In the genomic region with DNA sequence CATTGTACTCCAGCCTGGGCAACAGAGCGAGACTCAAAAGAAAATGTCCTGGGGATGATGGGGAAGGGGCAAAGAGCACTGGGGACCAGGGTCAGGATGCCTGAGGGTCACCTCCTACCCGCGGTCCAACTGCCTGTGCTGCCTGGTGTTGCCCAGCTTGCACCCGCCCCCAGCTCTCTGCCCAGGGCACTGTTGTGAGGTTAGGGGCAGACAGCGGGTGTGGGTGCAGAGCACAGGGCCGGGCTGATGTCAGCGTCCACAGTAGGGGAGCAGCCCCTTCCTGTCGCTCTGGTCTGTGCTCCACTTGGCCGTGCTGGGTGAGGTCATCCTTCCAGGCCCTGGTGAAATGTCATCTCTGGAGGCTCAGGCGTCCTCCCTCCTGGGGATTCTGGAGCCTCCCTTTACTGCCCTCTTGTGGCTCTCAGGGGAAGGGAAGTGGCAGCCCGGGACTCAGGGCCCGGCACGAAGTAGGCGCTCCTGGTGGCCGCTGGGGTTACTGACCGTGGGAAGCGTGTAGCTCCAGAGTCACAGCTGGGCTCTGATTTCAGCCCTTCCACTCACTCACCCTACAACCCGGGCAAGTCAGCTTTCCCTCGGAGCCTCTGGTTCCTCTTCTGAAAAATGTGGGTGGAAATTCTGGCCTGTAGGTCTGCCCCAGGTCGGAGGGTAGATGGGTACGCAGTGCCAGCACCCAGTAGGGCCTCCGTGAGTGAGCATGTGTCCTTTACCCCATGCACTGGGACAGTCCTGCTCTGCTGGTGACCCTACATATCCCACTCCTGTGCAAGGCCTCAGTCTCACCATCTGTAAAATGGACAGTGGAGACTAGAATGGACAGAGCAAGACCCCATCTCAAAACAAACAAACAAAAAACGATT, we compare ENCODE assay signal across 1 cellular context.
TF ChIP-seq lines count a peak whose summit lies in the region.

No MANE protein-coding gene starts in this region.

TF ChIP-seq in GM23338, 12 proteins besides CTCF, POLR2A, EP300 and RAD21 (continued from another document):
- TF ChIP-seq, protein P1, sequence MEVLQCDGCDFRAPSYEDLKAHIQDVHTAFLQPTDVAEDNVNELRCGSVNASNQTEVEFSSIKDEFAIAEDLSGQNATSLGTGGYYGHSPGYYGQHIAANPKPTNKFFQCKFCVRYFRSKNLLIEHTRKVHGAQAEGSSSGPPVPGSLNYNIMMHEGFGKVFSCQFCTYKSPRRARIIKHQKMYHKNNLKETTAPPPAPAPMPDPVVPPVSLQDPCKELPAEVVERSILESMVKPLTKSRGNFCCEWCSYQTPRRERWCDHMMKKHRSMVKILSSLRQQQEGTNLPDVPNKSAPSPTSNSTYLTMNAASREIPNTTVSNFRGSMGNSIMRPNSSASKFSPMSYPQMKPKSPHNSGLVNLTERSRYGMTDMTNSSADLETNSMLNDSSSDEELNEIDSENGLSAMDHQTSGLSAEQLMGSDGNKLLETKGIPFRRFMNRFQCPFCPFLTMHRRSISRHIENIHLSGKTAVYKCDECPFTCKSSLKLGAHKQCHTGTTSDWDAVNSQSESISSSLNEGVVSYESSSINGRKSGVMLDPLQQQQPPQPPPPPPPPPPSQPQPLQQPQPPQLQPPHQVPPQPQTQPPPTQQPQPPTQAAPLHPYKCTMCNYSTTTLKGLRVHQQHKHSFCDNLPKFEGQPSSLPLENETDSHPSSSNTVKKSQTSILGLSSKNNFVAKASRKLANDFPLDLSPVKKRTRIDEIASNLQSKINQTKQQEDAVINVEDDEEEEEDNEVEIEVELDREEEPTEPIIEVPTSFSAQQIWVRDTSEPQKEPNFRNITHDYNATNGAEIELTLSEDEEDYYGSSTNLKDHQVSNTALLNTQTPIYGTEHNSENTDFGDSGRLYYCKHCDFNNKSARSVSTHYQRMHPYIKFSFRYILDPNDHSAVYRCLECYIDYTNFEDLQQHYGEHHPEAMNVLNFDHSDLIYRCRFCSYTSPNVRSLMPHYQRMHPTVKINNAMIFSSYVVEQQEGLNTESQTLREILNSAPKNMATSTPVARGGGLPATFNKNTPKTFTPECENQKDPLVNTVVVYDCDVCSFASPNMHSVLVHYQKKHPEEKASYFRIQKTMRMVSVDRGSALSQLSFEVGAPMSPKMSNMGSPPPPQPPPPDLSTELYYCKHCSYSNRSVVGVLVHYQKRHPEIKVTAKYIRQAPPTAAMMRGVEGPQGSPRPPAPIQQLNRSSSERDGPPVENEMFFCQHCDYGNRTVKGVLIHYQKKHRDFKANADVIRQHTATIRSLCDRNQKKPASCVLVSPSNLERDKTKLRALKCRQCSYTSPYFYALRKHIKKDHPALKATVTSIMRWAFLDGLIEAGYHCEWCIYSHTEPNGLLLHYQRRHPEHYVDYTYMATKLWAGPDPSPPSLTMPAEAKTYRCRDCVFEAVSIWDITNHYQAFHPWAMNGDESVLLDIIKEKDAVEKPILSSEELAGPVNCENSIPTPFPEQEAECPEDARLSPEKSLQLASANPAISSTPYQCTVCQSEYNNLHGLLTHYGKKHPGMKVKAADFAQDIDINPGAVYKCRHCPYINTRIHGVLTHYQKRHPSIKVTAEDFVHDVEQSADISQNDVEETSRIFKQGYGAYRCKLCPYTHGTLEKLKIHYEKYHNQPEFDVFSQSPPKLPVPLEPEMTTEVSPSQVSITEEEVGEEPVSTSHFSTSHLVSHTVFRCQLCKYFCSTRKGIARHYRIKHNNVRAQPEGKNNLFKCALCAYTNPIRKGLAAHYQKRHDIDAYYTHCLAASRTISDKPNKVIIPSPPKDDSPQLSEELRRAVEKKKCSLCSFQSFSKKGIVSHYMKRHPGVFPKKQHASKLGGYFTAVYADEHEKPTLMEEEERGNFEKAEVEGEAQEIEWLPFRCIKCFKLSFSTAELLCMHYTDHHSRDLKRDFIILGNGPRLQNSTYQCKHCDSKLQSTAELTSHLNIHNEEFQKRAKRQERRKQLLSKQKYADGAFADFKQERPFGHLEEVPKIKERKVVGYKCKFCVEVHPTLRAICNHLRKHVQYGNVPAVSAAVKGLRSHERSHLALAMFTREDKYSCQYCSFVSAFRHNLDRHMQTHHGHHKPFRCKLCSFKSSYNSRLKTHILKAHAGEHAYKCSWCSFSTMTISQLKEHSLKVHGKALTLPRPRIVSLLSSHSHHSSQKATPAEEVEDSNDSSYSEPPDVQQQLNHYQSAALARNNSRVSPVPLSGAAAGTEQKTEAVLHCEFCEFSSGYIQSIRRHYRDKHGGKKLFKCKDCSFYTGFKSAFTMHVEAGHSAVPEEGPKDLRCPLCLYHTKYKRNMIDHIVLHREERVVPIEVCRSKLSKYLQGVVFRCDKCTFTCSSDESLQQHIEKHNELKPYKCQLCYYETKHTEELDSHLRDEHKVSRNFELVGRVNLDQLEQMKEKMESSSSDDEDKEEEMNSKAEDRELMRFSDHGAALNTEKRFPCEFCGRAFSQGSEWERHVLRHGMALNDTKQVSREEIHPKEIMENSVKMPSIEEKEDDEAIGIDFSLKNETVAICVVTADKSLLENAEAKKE (CRISPR knock-in tag; IDR thresholded peaks at IDR 0.05), result peak; percentile 29; the same call in 1 of the 2 replicates
- TF ChIP-seq STAT1 (IDR thresholded peaks at IDR 0.05; ENCODE audit: unreplicated experiment), result no peak
